In the genomic region with DNA sequence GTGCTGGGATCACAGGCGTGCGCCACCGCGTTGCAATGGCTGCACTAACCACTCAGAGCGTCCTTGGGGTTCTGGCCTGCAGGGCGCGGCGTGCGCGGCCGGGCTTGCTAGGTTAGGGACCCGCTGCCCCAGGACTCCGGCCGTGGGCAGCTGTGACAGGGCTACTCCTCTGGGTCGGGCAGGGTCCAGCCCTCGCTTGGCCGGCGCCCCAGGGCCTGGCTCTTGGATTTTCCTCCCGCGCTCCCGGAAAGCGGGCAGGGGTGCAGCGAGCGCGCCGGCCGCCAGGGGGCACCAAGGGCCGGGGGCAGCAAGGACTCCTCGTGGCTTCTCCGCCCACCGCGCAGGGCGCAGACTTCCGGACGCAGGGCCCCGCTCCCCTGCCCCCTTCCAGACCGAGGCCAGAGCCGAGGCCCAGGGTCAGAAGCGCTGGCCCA, we compare ENCODE assay signal across 12 cellular contexts. TPM values are rescaled to one million over a fixed set of nuclear protein-coding genes. Genes with fewer than 3 reads are reported as not detected.
DNase-seq lines count a peak whose midpoint lies in the region; ATAC-seq and TF ChIP-seq lines count a peak whose summit lies in the region.
"Had no signal": no experiment of that assay in that cellular context is flagged by ENCODE, and none has a peak within 500 bp of the region (broad histone marks: within the 10 kb centered on the region; RNA-seq: fewer than 3 reads in every experiment).

No MANE protein-coding gene starts in this region.

- no peaks in the 10 kb centered on the region for H3K4me1 ChIP-seq in left lung
- H3K4me1 ChIP-seq: esophagus muscularis mucosa had no signal

- no peak for ATAC-seq in activated CD8-positive, alpha-beta memory T cell treated with anti-CD3 and anti-CD28 coated beads, Interleukin-2, amount 10 ng/mL, durations not matched to agents 7 days and 5 days
- ATAC-seq in left lung = peak; percentile 50
- ATAC-seq in stimulated activated naive CD8-positive, alpha-beta T cell treated with anti-CD3 and anti-CD28 coated beads, Interleukin-15, Interleukin-2, amounts not matched to agents 100 U/mL and 50 U/mL, for 24 hours = peak; percentile 10
- no peak for ATAC-seq in stimulated activated memory B cell treated with anti-CD40 and anti-IgM and Interleukin-4, amounts not matched to agents 10 μg/mL and 1 μg/mL and 100 μg/mL, for 72 hours

- no peak overlapping the region for H3K27ac Mint-ChIP-seq in activated CD8-positive, alpha-beta memory T cell treated with anti-CD3 and anti-CD28 coated beads, Interleukin-2, amount 10 ng/mL, durations not matched to agents 7 days and 5 days
- no peak overlapping the region for H3K27ac Mint-ChIP-seq in activated naive CD4-positive, alpha-beta T cell treated with anti-CD3 and anti-CD28 coated beads, Interleukin-2, amount 10 ng/mL, durations not matched to agents 7 days and 5 days
- H3K27ac Mint-ChIP-seq in chondrocyte (ENCODE audit: unreplicated experiment) = no peak overlapping the region
- no peak overlapping the region for H3K27ac Mint-ChIP-seq in stimulated activated memory B cell treated with anti-CD40 and anti-IgM and Interleukin-4, amounts not matched to agents 10 μg/mL and 1 μg/mL and 100 μg/mL, for 72 hours
- H3K27ac Mint-ChIP-seq: type B pancreatic cell had no signal

- H3K36me3 ChIP-seq in left lung = no peaks in the 10 kb centered on the region
- H3K36me3 ChIP-seq: esophagus muscularis mucosa, MG63 had no signal

- intact Hi-C loops in left lung (cut with DNase I) = no loop called here

- TF ChIP-seq CTCF in left lung (IDR thresholded peaks at IDR 0.05) (peak; percentile 12 to 51), chondrocyte (IDR thresholded peaks at IDR 0.05) (no peak)

- H3K27me3 Mint-ChIP-seq in activated CD8-positive, alpha-beta memory T cell treated with anti-CD3 and anti-CD28 coated beads, Interleukin-2, amount 10 ng/mL, durations not matched to agents 7 days and 5 days = peaks cover 3% of the 10 kb centered on the region
- H3K27me3 Mint-ChIP-seq in activated naive CD4-positive, alpha-beta T cell treated with anti-CD3 and anti-CD28 coated beads, Interleukin-2, amount 10 ng/mL, durations not matched to agents 7 days and 5 days = peaks cover 20% of the 10 kb centered on the region
- H3K27me3 Mint-ChIP-seq in chondrocyte (ENCODE audit: low read depth) = peaks cover 3% of the 10 kb centered on the region
- peaks cover 41% of the 10 kb centered on the region for H3K27me3 Mint-ChIP-seq in stimulated activated memory B cell treated with anti-CD40 and anti-IgM and Interleukin-4, amounts not matched to agents 10 μg/mL and 1 μg/mL and 100 μg/mL, for 72 hours

- no peak overlapping the region for H3K4me3 Mint-ChIP-seq in activated CD8-positive, alpha-beta memory T cell treated with anti-CD3 and anti-CD28 coated beads, Interleukin-2, amount 10 ng/mL, durations not matched to agents 7 days and 5 days
- H3K4me3 Mint-ChIP-seq in activated naive CD4-positive, alpha-beta T cell treated with anti-CD3 and anti-CD28 coated beads, Interleukin-2, amount 10 ng/mL, durations not matched to agents 7 days and 5 days = no peak overlapping the region
- H3K4me3 Mint-ChIP-seq in chondrocyte (ENCODE audit: unreplicated experiment) = no peak overlapping the region
- H3K4me3 Mint-ChIP-seq in stimulated activated memory B cell treated with anti-CD40 and anti-IgM and Interleukin-4, amounts not matched to agents 10 μg/mL and 1 μg/mL and 100 μg/mL, for 72 hours = no peak overlapping the region
- H3K4me3 Mint-ChIP-seq: type B pancreatic cell had no signal

- H3K9me3 ChIP-seq in left lung = peaks cover 0 to 38% of the 10 kb centered on the region in 2 donors
- H3K9me3 ChIP-seq: MG63 had no signal

- DNase-seq in activated CD8-positive, alpha-beta memory T cell treated with anti-CD3 and anti-CD28 coated beads for 24 hours = peak; percentile 68
- DNase-seq in activated CD8-positive, alpha-beta memory T cell treated with anti-CD3 and anti-CD28 coated beads, Interleukin-2, amount 10 ng/mL, durations not matched to agents 7 days and 5 days = no peak
- DNase-seq in activated naive CD4-positive, alpha-beta T cell treated with anti-CD3 and anti-CD28 coated beads, Interleukin-2, amount 10 ng/mL, durations not matched to agents 7 days and 5 days = peak; percentile 43
- peak in 1 of 2 donors; percentile 83 for DNase-seq in left lung
- DNase-seq in stimulated activated naive CD8-positive, alpha-beta T cell treated with anti-CD3 and anti-CD28 coated beads, Interleukin-15, Interleukin-2, amounts not matched to agents 100 U/mL and 50 U/mL, for 24 hours = peak; percentile 58
- DNase-seq in chondrocyte (ENCODE audit: low spot score) = no peak
- no peak for DNase-seq in NCI-H345 (lab: John Stamatoyannopoulos, UW)
- DNase-seq: MG63 had no signal

- peaks cover 0 to 50% of the 10 kb centered on the region in 2 donors for H3K27me3 ChIP-seq in left lung
- H3K27me3 ChIP-seq: MG63 had no signal

- H3K9me3 Mint-ChIP-seq in activated CD8-positive, alpha-beta memory T cell treated with anti-CD3 and anti-CD28 coated beads, Interleukin-2, amount 10 ng/mL, durations not matched to agents 7 days and 5 days (ENCODE audit: low read depth) = peaks cover 13% of the 10 kb centered on the region
- peaks cover 22% of the 10 kb centered on the region for H3K9me3 Mint-ChIP-seq in activated naive CD4-positive, alpha-beta T cell treated with anti-CD3 and anti-CD28 coated beads, Interleukin-2, amount 10 ng/mL, durations not matched to agents 7 days and 5 days
- peaks cover 26% of the 10 kb centered on the region for H3K9me3 Mint-ChIP-seq in chondrocyte (ENCODE audit: low read depth)
- H3K9me3 Mint-ChIP-seq in stimulated activated memory B cell treated with anti-CD40 and anti-IgM and Interleukin-4, amounts not matched to agents 10 μg/mL and 1 μg/mL and 100 μg/mL, for 72 hours = peaks cover 11% of the 10 kb centered on the region

- no peak overlapping the region for H3K4me3 ChIP-seq in left lung
- H3K4me3 ChIP-seq: esophagus muscularis mucosa, MG63 had no signal

- no peak overlapping the region for H3K27ac ChIP-seq in left lung
- H3K27ac ChIP-seq: esophagus muscularis mucosa had no signal

- H3K4me1 Mint-ChIP-seq in activated CD8-positive, alpha-beta memory T cell treated with anti-CD3 and anti-CD28 coated beads, Interleukin-2, amount 10 ng/mL, durations not matched to agents 7 days and 5 days = peaks cover 3% of the 10 kb centered on the region
- no peaks in the 10 kb centered on the region for H3K4me1 Mint-ChIP-seq in activated naive CD4-positive, alpha-beta T cell treated with anti-CD3 and anti-CD28 coated beads, Interleukin-2, amount 10 ng/mL, durations not matched to agents 7 days and 5 days
- no peaks in the 10 kb centered on the region for H3K4me1 Mint-ChIP-seq in chondrocyte (ENCODE audit: low read depth)
- no peaks in the 10 kb centered on the region for H3K4me1 Mint-ChIP-seq in stimulated activated memory B cell treated with anti-CD40 and anti-IgM and Interleukin-4, amounts not matched to agents 10 μg/mL and 1 μg/mL and 100 μg/mL, for 72 hours

- CTCF ChIA-PET in activated CD8-positive, alpha-beta memory T cell treated with anti-CD3 and anti-CD28 coated beads, Interleukin-2, amount 10 ng/mL, durations not matched to agents 7 days and 5 days (lab: Charles Lee) = no interaction called here
- CTCF ChIA-PET in activated naive CD4-positive, alpha-beta T cell treated with anti-CD3 and anti-CD28 coated beads, Interleukin-2, amount 10 ng/mL, durations not matched to agents 7 days and 5 days (lab: Charles Lee) = no interaction called here

- peaks cover 2% of the 10 kb centered on the region for H3K36me3 Mint-ChIP-seq in activated CD8-positive, alpha-beta memory T cell treated with anti-CD3 and anti-CD28 coated beads, Interleukin-2, amount 10 ng/mL, durations not matched to agents 7 days and 5 days
- H3K36me3 Mint-ChIP-seq in activated naive CD4-positive, alpha-beta T cell treated with anti-CD3 and anti-CD28 coated beads, Interleukin-2, amount 10 ng/mL, durations not matched to agents 7 days and 5 days = peaks cover 1% of the 10 kb centered on the region
- peaks cover 1% of the 10 kb centered on the region for H3K36me3 Mint-ChIP-seq in chondrocyte (ENCODE audit: low read depth)
- H3K36me3 Mint-ChIP-seq in stimulated activated memory B cell treated with anti-CD40 and anti-IgM and Interleukin-4, amounts not matched to agents 10 μg/mL and 1 μg/mL and 100 μg/mL, for 72 hours = no peaks in the 10 kb centered on the region

RNA-seq across cellular contexts. Expression of a gene that starts 0.5 kb away (rescaled TPM):
- total RNA-seq in activated CD8-positive, alpha-beta memory T cell treated with anti-CD3 and anti-CD28 coated beads, Interleukin-2, amount 10 ng/mL, durations not matched to agents 7 days and 5 days = not detected
- total RNA-seq in left lung (not detected), chondrocyte (not detected in 3 replicates)
- total RNA-seq: esophagus muscularis mucosa; T-helper 2 cell treated with Interferon-gamma antibody and Interleukin-4, amounts not matched to agents 100 ng/mL and 5 ng/mL, for 36 hours had no signal

RNA-seq across cellular contexts. Expression of a gene that starts 20.7 kb away (rescaled TPM):
- 1 to 10 TPM; 7.1 to 7.6 TPM for total RNA-seq in activated CD8-positive, alpha-beta memory T cell treated with anti-CD3 and anti-CD28 coated beads, Interleukin-2, amount 10 ng/mL, durations not matched to agents 7 days and 5 days
- 1 to 10 TPM; 6.8 to 7.8 TPM for total RNA-seq in left lung
- total RNA-seq in chondrocyte = 8.6 to 10.4 TPM (median 8.8 TPM) in 3 replicates

RNA-seq across cellular contexts. Expression of a gene that starts 47.8 kb away (rescaled TPM):
- total RNA-seq in activated CD8-positive, alpha-beta memory T cell treated with anti-CD3 and anti-CD28 coated beads, Interleukin-2, amount 10 ng/mL, durations not matched to agents 7 days and 5 days = 1 to 10 TPM; 1.8 to 2.9 TPM
- total RNA-seq in left lung (1 to 10 TPM; 6.9 to 7.6 TPM), chondrocyte (1.7 to 3.9 TPM (median 2.1 TPM) in 3 replicates)

Comparison
In these comparisons a context has a peak if more than half of its experiments do, and no peak if none do; other contexts are left out.
1. DNase-seq: peak in activated CD8-positive, alpha-beta memory T cell treated with anti-CD3 and anti-CD28 coated beads for 24 hours (single experiment), activated naive CD4-positive, alpha-beta T cell treated with anti-CD3 and anti-CD28 coated beads, Interleukin-2, amount 10 ng/mL, durations not matched to agents 7 days and 5 days (single experiment) and stimulated activated naive CD8-positive, alpha-beta T cell treated with anti-CD3 and anti-CD28 coated beads, Interleukin-15, Interleukin-2, amounts not matched to agents 100 U/mL and 50 U/mL, for 24 hours (single experiment); none in activated CD8-positive, alpha-beta memory T cell treated with anti-CD3 and anti-CD28 coated beads, Interleukin-2, amount 10 ng/mL, durations not matched to agents 7 days and 5 days (single experiment), chondrocyte (single experiment) and NCI-H345 (single experiment).
2. ATAC-seq: peak in left lung (single experiment) and stimulated activated naive CD8-positive, alpha-beta T cell treated with anti-CD3 and anti-CD28 coated beads, Interleukin-15, Interleukin-2, amounts not matched to agents 100 U/mL and 50 U/mL, for 24 hours (single experiment); none in activated CD8-positive, alpha-beta memory T cell treated with anti-CD3 and anti-CD28 coated beads, Interleukin-2, amount 10 ng/mL, durations not matched to agents 7 days and 5 days (single experiment) and stimulated activated memory B cell treated with anti-CD40 and anti-IgM and Interleukin-4, amounts not matched to agents 10 μg/mL and 1 μg/mL and 100 μg/mL, for 72 hours (single experiment).